ENCODE assay signal across 1 cellular context in the genomic region with DNA sequence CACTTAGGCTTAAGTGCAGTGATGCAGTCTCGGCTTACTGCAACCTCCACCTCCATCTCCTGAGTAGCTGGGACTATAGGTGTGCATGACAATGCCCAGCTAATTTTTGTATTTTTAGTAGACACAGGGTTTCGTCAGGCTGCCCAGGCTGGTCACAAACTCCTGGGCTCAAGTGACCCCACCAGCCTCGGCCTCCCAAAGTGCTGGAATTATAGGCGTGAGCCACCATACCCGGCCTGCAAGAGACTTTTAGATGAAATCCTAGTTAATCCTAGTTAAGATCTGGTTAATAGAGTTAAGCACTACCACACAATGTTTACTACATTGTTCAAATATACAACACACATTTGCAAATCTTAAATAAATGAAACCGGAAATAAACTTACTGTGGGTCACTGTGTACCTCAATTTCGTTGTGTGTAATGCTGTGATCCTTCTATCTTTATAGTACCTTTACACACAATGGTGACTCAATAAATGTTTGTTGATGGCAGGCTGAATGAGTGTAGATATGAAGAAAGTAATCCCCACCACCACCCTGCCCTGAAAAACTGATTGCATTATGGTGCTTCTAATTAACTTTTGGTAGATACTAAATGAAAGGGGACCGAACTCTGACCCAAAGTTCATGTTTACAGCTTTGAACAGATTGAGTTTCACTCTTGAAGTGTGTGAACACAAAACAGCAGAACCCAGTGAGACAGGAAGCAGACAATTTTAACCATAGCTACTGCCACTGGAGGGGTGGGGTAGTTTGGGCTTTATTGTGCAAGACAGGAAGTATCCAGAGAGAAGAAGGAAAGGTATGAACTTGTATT.
TF ChIP-seq lines count a peak whose summit lies in the region.

No MANE protein-coding gene starts in this region.

TF ChIP-seq in K562, 482 proteins besides CTCF, POLR2A, EP300 and RAD21 (continued from another document and continues in another):
- TF ChIP-seq TEAD2 (tag; IDR thresholded peaks at IDR 0.05) (no peak), CBX3 (IDR thresholded peaks at IDR 0.05; ENCODE audit: borderline replicate concordance in 1 of 2, low read length in 2 of 2) (no peak), TFAM (CRISPR knock-in tag; conservative IDR thresholded peaks at IDR 0.05) (no peak), NEUROD1 (IDR thresholded peaks at IDR 0.05; ENCODE audit: borderline replicate concordance, low read depth, low read length, partially characterized antibody) (no peak), NBN (IDR thresholded peaks at IDR 0.05; ENCODE audit: low read depth) (no peak), POLR2G (IDR thresholded peaks at IDR 0.05; ENCODE audit: low read depth, low read length) (no peak), ZNF431 (CRISPR knock-in tag; IDR thresholded peaks at IDR 0.05) (no peak), ZNF584 (CRISPR knock-in tag; IDR thresholded peaks at IDR 0.05; ENCODE audit: low read depth) (no peak; the same call in 1 of the 2 replicates), ZBTB17 (CRISPR knock-in tag; IDR thresholded peaks at IDR 0.05) (0 out of 2 replicates have a peak, but pooled peaks have one; percentile 28), POLR2AphosphoS5 (IDR thresholded peaks at IDR 0.05; ENCODE audit: control insufficient read depth, insufficient read depth, low read depth, low read length) (no peak), ZBTB7A (IDR thresholded peaks at IDR 0.05; ENCODE audit: borderline replicate concordance, control insufficient read depth, low read depth, low read length) (no peak), RBBP5 (IDR thresholded peaks at IDR 0.05; ENCODE audit: borderline replicate concordance, insufficient read depth, low read length, poor library complexity, severe bottlenecking) (no peak), STAT5A (IDR thresholded peaks at IDR 0.05; ENCODE audit: borderline replicate concordance, low read length) (peak; percentile 23; the same call in 1 of the 2 replicates), PCBP1 (IDR thresholded peaks at IDR 0.05; ENCODE audit: low read depth, low read length, poor library complexity, severe bottlenecking) (no peak), TEAD1 (CRISPR knock-in tag; IDR thresholded peaks at IDR 0.05) (peak in 1 of 2 experiments; percentile 8; a peak in 1 of 4 replicates), NCOR1 (IDR thresholded peaks at IDR 0.05) (no peak; the same call in none of the 2 replicates), HNRNPUL1 (IDR thresholded peaks at IDR 0.05; ENCODE audit: low read length) (no peak), LEF1 (IDR thresholded peaks at IDR 0.05) (peak; percentile 76), ZNF586 (CRISPR knock-in tag; conservative IDR thresholded peaks at IDR 0.05) (no peak), MCM3 (IDR thresholded peaks at IDR 0.05) (no peak), ZNF121 (CRISPR knock-in tag; conservative IDR thresholded peaks at IDR 0.05) (no peak), MCM2 (IDR thresholded peaks at IDR 0.05; ENCODE audit: low read depth) (no peak), ZNF282 (CRISPR knock-in tag; IDR thresholded peaks at IDR 0.05) (no peak), SPI1 (IDR thresholded peaks at IDR 0.05; ENCODE audit: borderline replicate concordance, low read depth, low read length) (no peak)
- TF ChIP-seq, protein P1, sequence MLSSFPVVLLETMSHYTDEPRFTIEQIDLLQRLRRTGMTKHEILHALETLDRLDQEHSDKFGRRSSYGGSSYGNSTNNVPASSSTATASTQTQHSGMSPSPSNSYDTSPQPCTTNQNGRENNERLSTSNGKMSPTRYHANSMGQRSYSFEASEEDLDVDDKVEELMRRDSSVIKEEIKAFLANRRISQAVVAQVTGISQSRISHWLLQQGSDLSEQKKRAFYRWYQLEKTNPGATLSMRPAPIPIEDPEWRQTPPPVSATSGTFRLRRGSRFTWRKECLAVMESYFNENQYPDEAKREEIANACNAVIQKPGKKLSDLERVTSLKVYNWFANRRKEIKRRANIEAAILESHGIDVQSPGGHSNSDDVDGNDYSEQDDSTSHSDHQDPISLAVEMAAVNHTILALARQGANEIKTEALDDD (IDR thresholded peaks at IDR 0.05), result peak; percentile 74
- TF ChIP-seq, protein P2, sequence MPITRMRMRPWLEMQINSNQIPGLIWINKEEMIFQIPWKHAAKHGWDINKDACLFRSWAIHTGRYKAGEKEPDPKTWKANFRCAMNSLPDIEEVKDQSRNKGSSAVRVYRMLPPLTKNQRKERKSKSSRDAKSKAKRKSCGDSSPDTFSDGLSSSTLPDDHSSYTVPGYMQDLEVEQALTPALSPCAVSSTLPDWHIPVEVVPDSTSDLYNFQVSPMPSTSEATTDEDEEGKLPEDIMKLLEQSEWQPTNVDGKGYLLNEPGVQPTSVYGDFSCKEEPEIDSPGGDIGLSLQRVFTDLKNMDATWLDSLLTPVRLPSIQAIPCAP (CRISPR knock-in tag; IDR thresholded peaks at IDR 0.05; ENCODE audit: borderline replicate concordance), result no peak
- TF ChIP-seq, protein P3, sequence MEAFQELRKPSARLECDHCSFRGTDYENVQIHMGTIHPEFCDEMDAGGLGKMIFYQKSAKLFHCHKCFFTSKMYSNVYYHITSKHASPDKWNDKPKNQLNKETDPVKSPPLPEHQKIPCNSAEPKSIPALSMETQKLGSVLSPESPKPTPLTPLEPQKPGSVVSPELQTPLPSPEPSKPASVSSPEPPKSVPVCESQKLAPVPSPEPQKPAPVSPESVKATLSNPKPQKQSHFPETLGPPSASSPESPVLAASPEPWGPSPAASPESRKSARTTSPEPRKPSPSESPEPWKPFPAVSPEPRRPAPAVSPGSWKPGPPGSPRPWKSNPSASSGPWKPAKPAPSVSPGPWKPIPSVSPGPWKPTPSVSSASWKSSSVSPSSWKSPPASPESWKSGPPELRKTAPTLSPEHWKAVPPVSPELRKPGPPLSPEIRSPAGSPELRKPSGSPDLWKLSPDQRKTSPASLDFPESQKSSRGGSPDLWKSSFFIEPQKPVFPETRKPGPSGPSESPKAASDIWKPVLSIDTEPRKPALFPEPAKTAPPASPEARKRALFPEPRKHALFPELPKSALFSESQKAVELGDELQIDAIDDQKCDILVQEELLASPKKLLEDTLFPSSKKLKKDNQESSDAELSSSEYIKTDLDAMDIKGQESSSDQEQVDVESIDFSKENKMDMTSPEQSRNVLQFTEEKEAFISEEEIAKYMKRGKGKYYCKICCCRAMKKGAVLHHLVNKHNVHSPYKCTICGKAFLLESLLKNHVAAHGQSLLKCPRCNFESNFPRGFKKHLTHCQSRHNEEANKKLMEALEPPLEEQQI (IDR thresholded peaks at IDR 0.05), result peak; percentile 27; the same call in 1 of the 2 replicates
- TF ChIP-seq, protein P4, sequence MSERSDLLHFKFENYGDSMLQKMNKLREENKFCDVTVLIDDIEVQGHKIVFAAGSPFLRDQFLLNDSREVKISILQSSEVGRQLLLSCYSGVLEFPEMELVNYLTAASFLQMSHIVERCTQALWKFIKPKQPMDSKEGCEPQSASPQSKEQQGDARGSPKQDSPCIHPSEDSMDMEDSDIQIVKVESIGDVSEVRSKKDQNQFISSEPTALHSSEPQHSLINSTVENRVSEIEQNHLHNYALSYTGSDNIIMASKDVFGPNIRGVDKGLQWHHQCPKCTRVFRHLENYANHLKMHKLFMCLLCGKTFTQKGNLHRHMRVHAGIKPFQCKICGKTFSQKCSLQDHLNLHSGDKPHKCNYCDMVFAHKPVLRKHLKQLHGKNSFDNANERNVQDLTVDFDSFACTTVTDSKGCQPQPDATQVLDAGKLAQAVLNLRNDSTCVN (CRISPR knock-in tag; IDR thresholded peaks at IDR 0.05), result no peak
- TF ChIP-seq, protein P5, sequence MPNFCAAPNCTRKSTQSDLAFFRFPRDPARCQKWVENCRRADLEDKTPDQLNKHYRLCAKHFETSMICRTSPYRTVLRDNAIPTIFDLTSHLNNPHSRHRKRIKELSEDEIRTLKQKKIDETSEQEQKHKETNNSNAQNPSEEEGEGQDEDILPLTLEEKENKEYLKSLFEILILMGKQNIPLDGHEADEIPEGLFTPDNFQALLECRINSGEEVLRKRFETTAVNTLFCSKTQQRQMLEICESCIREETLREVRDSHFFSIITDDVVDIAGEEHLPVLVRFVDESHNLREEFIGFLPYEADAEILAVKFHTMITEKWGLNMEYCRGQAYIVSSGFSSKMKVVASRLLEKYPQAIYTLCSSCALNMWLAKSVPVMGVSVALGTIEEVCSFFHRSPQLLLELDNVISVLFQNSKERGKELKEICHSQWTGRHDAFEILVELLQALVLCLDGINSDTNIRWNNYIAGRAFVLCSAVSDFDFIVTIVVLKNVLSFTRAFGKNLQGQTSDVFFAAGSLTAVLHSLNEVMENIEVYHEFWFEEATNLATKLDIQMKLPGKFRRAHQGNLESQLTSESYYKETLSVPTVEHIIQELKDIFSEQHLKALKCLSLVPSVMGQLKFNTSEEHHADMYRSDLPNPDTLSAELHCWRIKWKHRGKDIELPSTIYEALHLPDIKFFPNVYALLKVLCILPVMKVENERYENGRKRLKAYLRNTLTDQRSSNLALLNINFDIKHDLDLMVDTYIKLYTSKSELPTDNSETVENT (CRISPR knock-in tag; IDR thresholded peaks at IDR 0.05), result no peak
- TF ChIP-seq, protein P6, sequence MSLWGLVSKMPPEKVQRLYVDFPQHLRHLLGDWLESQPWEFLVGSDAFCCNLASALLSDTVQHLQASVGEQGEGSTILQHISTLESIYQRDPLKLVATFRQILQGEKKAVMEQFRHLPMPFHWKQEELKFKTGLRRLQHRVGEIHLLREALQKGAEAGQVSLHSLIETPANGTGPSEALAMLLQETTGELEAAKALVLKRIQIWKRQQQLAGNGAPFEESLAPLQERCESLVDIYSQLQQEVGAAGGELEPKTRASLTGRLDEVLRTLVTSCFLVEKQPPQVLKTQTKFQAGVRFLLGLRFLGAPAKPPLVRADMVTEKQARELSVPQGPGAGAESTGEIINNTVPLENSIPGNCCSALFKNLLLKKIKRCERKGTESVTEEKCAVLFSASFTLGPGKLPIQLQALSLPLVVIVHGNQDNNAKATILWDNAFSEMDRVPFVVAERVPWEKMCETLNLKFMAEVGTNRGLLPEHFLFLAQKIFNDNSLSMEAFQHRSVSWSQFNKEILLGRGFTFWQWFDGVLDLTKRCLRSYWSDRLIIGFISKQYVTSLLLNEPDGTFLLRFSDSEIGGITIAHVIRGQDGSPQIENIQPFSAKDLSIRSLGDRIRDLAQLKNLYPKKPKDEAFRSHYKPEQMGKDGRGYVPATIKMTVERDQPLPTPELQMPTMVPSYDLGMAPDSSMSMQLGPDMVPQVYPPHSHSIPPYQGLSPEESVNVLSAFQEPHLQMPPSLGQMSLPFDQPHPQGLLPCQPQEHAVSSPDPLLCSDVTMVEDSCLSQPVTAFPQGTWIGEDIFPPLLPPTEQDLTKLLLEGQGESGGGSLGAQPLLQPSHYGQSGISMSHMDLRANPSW (CRISPR knock-in tag; IDR thresholded peaks at IDR 0.05), result no peak
- TF ChIP-seq, protein P7, sequence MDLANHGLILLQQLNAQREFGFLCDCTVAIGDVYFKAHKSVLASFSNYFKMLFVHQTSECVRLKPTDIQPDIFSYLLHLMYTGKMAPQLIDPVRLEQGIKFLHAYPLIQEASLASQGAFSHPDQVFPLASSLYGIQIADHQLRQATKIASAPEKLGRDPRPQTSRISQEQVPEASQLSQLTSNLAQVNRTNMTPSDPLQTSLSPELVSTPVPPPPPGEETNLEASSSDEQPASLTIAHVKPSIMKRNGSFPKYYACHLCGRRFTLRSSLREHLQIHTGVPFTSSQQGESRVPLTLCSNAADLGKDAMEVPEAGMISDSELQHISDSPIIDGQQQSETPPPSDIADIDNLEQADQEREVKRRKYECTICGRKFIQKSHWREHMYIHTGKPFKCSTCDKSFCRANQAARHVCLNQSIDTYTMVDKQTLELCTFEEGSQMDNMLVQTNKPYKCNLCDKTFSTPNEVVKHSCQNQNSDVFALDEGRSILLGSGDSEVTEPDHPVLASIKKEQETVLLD (IDR thresholded peaks at IDR 0.05), result 0 out of 2 replicates have a peak, but pooled peaks have one; percentile 22
- TF ChIP-seq, protein P8, sequence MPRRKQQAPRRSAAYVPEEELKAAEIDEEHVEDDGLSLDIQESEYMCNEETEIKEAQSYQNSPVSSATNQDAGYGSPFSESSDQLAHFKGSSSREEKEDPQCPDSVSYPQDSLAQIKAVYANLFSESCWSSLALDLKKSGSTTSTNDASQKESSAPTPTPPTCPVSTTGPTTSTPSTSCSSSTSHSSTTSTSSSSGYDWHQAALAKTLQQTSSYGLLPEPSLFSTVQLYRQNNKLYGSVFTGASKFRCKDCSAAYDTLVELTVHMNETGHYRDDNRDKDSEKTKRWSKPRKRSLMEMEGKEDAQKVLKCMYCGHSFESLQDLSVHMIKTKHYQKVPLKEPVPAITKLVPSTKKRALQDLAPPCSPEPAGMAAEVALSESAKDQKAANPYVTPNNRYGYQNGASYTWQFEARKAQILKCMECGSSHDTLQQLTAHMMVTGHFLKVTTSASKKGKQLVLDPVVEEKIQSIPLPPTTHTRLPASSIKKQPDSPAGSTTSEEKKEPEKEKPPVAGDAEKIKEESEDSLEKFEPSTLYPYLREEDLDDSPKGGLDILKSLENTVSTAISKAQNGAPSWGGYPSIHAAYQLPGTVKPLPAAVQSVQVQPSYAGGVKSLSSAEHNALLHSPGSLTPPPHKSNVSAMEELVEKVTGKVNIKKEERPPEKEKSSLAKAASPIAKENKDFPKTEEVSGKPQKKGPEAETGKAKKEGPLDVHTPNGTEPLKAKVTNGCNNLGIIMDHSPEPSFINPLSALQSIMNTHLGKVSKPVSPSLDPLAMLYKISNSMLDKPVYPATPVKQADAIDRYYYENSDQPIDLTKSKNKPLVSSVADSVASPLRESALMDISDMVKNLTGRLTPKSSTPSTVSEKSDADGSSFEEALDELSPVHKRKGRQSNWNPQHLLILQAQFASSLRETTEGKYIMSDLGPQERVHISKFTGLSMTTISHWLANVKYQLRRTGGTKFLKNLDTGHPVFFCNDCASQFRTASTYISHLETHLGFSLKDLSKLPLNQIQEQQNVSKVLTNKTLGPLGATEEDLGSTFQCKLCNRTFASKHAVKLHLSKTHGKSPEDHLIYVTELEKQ (CRISPR knock-in tag; IDR thresholded peaks at IDR 0.05), result no peak
- TF ChIP-seq, protein P9, sequence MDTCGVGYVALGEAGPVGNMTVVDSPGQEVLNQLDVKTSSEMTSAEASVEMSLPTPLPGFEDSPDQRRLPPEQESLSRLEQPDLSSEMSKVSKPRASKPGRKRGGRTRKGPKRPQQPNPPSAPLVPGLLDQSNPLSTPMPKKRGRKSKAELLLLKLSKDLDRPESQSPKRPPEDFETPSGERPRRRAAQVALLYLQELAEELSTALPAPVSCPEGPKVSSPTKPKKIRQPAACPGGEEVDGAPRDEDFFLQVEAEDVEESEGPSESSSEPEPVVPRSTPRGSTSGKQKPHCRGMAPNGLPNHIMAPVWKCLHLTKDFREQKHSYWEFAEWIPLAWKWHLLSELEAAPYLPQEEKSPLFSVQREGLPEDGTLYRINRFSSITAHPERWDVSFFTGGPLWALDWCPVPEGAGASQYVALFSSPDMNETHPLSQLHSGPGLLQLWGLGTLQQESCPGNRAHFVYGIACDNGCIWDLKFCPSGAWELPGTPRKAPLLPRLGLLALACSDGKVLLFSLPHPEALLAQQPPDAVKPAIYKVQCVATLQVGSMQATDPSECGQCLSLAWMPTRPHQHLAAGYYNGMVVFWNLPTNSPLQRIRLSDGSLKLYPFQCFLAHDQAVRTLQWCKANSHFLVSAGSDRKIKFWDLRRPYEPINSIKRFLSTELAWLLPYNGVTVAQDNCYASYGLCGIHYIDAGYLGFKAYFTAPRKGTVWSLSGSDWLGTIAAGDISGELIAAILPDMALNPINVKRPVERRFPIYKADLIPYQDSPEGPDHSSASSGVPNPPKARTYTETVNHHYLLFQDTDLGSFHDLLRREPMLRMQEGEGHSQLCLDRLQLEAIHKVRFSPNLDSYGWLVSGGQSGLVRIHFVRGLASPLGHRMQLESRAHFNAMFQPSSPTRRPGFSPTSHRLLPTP (IDR thresholded peaks at IDR 0.05; ENCODE audit: borderline replicate concordance, extremely low read depth, insufficient read length), result no peak
- TF ChIP-seq, protein P10, sequence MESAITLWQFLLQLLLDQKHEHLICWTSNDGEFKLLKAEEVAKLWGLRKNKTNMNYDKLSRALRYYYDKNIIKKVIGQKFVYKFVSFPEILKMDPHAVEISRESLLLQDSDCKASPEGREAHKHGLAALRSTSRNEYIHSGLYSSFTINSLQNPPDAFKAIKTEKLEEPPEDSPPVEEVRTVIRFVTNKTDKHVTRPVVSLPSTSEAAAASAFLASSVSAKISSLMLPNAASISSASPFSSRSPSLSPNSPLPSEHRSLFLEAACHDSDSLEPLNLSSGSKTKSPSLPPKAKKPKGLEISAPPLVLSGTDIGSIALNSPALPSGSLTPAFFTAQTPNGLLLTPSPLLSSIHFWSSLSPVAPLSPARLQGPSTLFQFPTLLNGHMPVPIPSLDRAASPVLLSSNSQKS (CRISPR knock-in tag; IDR thresholded peaks at IDR 0.05), result no peak
